Comparison of ENCODE assay signal across 1 cellular context in the genomic region with DNA sequence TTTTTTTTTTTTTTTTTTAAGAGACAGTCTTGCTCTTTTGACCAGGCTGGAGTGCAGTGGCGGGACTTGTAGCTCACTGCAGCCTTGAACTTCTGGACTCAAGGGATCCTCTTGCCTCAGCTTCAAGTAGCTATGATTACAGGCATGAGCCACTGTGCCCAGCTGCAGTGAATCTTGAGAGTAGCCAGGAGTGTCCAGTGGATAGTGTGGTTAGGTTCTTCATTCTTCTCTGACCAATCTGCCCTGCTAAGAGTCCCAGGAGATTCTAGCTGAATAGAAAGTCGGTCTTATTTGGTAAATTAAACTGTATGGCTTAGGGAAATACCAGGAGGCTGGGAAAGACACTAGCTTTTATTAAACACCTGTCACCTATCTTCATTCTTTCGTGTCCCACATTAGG.
TF ChIP-seq lines count a peak whose summit lies in the region.

No MANE protein-coding gene starts in this region.

TF ChIP-seq in GM23338, 12 proteins besides CTCF, POLR2A, EP300 and RAD21:
- TF ChIP-seq EZH2phosphoT487 (IDR thresholded peaks at IDR 0.05; ENCODE audit: unreplicated experiment) (peak; percentile 28), ZNF462 (CRISPR knock-in tag; IDR thresholded peaks at IDR 0.05) (no peak)
